23 cellular contexts compared by ENCODE assay signal in the genomic region with DNA sequence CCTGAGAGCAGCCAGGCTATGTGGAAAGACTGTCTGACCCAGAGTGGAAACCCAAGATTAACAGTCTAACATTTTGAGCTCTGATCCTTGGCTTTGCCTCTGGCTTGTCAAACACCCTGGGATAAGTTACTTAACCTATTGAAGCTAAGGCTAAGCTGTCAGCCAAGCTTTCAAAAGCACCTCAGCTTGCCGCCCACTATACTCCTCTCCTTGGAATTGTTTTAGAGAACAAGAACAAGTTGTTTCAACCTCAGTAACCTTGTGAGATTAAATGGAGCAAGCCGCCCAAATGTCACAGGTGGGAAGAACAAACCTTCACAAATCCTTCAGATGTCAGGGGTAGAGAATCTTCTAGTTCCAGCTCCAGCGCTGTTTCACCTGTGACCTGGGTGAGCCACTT.
A peak's percentile ranks its signal among the peaks of the same experiment; 100 is the strongest.
DNase-seq lines count a peak whose midpoint lies in the region; TF ChIP-seq lines count a peak whose summit lies in the region.
"Had no signal": no experiment of that assay in that cellular context is flagged by ENCODE, and none has a peak within 500 bp of the region (broad histone marks: within the 10 kb centered on the region; RNA-seq: fewer than 3 reads in every experiment).

No MANE protein-coding gene starts in this region.

- no peak overlapping the region for H3K27ac Mint-ChIP-seq in neural progenitor cell
- H3K27ac Mint-ChIP-seq: CD14-positive monocyte; CD4-positive, alpha-beta memory T cell; CD4-positive, CD25-positive, alpha-beta regulatory T cell; CD8-positive, alpha-beta memory T cell had no signal

- TF ChIP-seq EP300 in stomach (IDR thresholded peaks at IDR 0.05) = no peak

- no peaks in the 10 kb centered on the region for H3K27me3 ChIP-seq in neural progenitor cell
- H3K27me3 ChIP-seq in stomach = no peaks in the 10 kb centered on the region
- H3K27me3 ChIP-seq: BE2C, BLaER1 had no signal

- H4K20me1 ChIP-seq in neural progenitor cell (ENCODE audit: low read depth) = no peaks in the 10 kb centered on the region
- H4K20me1 ChIP-seq: BLaER1 had no signal

- DNase-seq in caudate nucleus (lab: John Stamatoyannopoulos, UW) (peak in 36 of 61 donors; percentile 2 to 93 (median 50)), neural progenitor cell (ENCODE audit: low spot score) (peak; percentile 14), stomach (no peak), NCI-H2029 treated with DMSO at 0.1 percent for 48 hours (lab: John Stamatoyannopoulos, UW) (no peak), amniotic stem cell (lab: John Stamatoyannopoulos, UW) (no peak)
- DNase-seq: 8988T; ACHN; BE2C; C1 segment of cervical spinal cord; CD4-positive, alpha-beta memory T cell; CD4-positive, CD25-positive, alpha-beta regulatory T cell; CD8-positive, alpha-beta memory T cell; COR-L47; DMS 273 treated with DMSO at 0.1 percent for 48 hours; DMS153; DMS53; DMS79; DND-41; EL; GDM1 had no signal

- H3K27ac ChIP-seq in caudate nucleus (ENCODE audit: low read depth, low read length) (peak overlapping the region; percentile 81), neural progenitor cell (no peak overlapping the region), stomach (no peak overlapping the region)
- H3K27ac ChIP-seq: BLaER1 had no signal

- no peaks in the 10 kb centered on the region for H3K36me3 Mint-ChIP-seq in neural progenitor cell
- H3K36me3 Mint-ChIP-seq: CD14-positive monocyte; CD4-positive, alpha-beta memory T cell; CD4-positive, CD25-positive, alpha-beta regulatory T cell; CD8-positive, alpha-beta memory T cell had no signal

- H3K9me3 ChIP-seq in neural progenitor cell (ENCODE audit: low read depth) (no peaks in the 10 kb centered on the region), stomach (no peaks in the 10 kb centered on the region)
- H3K9me3 ChIP-seq: BE2C, BLaER1 had no signal

- peaks cover 16% of the 10 kb centered on the region for H3K4me1 ChIP-seq in neural progenitor cell
- H3K4me1 ChIP-seq in stomach = no peaks in the 10 kb centered on the region
- H3K4me1 ChIP-seq: BE2C had no signal

- TF ChIP-seq POLR2A in stomach (IDR thresholded peaks at IDR 0.05) = no peak

- H2AFZ ChIP-seq in neural progenitor cell (replicated peaks) = no peak overlapping the region

- intact Hi-C loops in stomach (cut with DNase I; ENCODE audit: low total_unique reads) = no loop called here

- H3K9me3 Mint-ChIP-seq in neural progenitor cell = no peaks in the 10 kb centered on the region

- no peak overlapping the region for H3K4me2 ChIP-seq in neural progenitor cell
- H3K4me2 ChIP-seq: BLaER1 had no signal

- TF ChIP-seq CTCF in neural progenitor cell (IDR thresholded peaks at IDR 0.05) (no peak), stomach (IDR thresholded peaks at IDR 0.05) (no peak)

- 82 to 88% (median 87%) methylated on average over 3 of the region's 3 CpGs for WGBS in stomach, 5 donors

- peaks cover 3% of the 10 kb centered on the region for H3K27me3 Mint-ChIP-seq in neural progenitor cell (ENCODE audit: insufficient read depth, low read depth)
- H3K27me3 Mint-ChIP-seq: CD4-positive, alpha-beta memory T cell; CD4-positive, CD25-positive, alpha-beta regulatory T cell had no signal

- no peaks in the 10 kb centered on the region for H3F3A ChIP-seq in neural progenitor cell (ENCODE audit: low read depth)

- H3K79me2 ChIP-seq in neural progenitor cell (ENCODE audit: low read depth) = no peaks in the 10 kb centered on the region

- no peak overlapping the region for H3K4me3 Mint-ChIP-seq in neural progenitor cell
- H3K4me3 Mint-ChIP-seq: CD14-positive monocyte; CD4-positive, alpha-beta memory T cell; CD4-positive, CD25-positive, alpha-beta regulatory T cell; CD8-positive, alpha-beta memory T cell had no signal

- H3K4me3 ChIP-seq in neural progenitor cell (no peak overlapping the region), stomach (no peak overlapping the region)
- H3K4me3 ChIP-seq: BLaER1, GM12878 had no signal

- H3K4me1 Mint-ChIP-seq in neural progenitor cell = no peaks in the 10 kb centered on the region
- H3K4me1 Mint-ChIP-seq: CD14-positive monocyte; CD4-positive, alpha-beta memory T cell; CD4-positive, CD25-positive, alpha-beta regulatory T cell; CD8-positive, alpha-beta memory T cell had no signal

- H3K36me3 ChIP-seq in neural progenitor cell = no peaks in the 10 kb centered on the region
- no peaks in the 10 kb centered on the region for H3K36me3 ChIP-seq in stomach
- H3K36me3 ChIP-seq: BE2C, BLaER1 had no signal

- H3K9ac ChIP-seq in neural progenitor cell = no peak overlapping the region
- H3K9ac ChIP-seq: BLaER1 had no signal

Comparison
In these comparisons a context has a peak if more than half of its experiments do, and no peak if none do; other contexts are left out.
1. DNase-seq: peak in caudate nucleus (36 of 61) and neural progenitor cell (single experiment); none in stomach (single experiment), NCI-H2029 treated with DMSO at 0.1 percent for 48 hours (single experiment) and amniotic stem cell (single experiment).